ENCODE assay signal across 29 cellular contexts in genomic region chr11:70189622-70190021, GRCh38.
"Had no signal": no experiment of that assay in that cellular context is flagged by ENCODE, and none has a peak within 500 bp of the region (broad histone marks: within the 10 kb centered on the region; RNA-seq: fewer than 3 reads in every experiment).

No MANE protein-coding gene starts in this region.

- H3K27me3 ChIP-seq: brain microvascular endothelial cell, colonic mucosa, foreskin keratinocyte, gastrocnemius medialis had no signal

- ATAC-seq: activated CD4-positive, CD25-positive, alpha-beta regulatory T cell treated with anti-CD3 and anti-CD28 coated beads, Interleukin-2, amount 50 U/mL, for 24 hours; activated CD8-positive, alpha-beta T cell treated with anti-CD3 and anti-CD28 coated beads for 36 hours; activated T-cell treated with anti-CD3 and anti-CD28 coated beads, Interleukin-2, amount 50 U/mL, for 4 hours; activated T-helper 17 cell treated with anti-CD3 and anti-CD28 coated beads, Interleukin-2, amount 50 U/mL, for 72 hours; foreskin keratinocyte; gastrocnemius medialis; T-helper 17 cell had no signal

- H3K27ac ChIP-seq: brain microvascular endothelial cell, colonic mucosa, esophagus muscularis mucosa, foreskin keratinocyte, gastrocnemius medialis, WERI-Rb-1 had no signal

- FAIRE-seq: astrocyte, endometrium had no signal

- H3K9me3 ChIP-seq: colonic mucosa, esophagus muscularis mucosa, gastrocnemius medialis had no signal

- H3K36me3 ChIP-seq: brain microvascular endothelial cell, colonic mucosa, gastrocnemius medialis, WERI-Rb-1 had no signal

- DNase-seq: activated B cell treated with CpG ODN at 0.5 μM for 24 hours; activated CD4-positive, alpha-beta T cell treated with anti-CD3 and anti-CD28 coated beads for 48 hours; activated CD4-positive, alpha-beta T cell treated with anti-CD3 and anti-CD28 coated beads, Interleukin-2, amount 50 U/mL, for 1 hour; activated CD4-positive, alpha-beta T cell treated with anti-CD3 and anti-CD28 coated beads, Interleukin-2, amount 50 U/mL, for 48 hours; activated CD8-positive, alpha-beta memory T cell treated with anti-CD3 and anti-CD28 coated beads for 24 hours; activated CD8-positive, alpha-beta T cell treated with anti-CD3 and anti-CD28 coated beads for 36 hours; activated effector memory CD4-positive, alpha-beta T cell treated with Interleukin-2 at 50 U/mL for 16 hours; activated gamma-delta T cell treated with Interleukin-2 at 50 U/mL for 16 hours; activated naive CD4-positive, alpha-beta T cell treated with anti-CD3 and anti-CD28 coated beads, Interleukin-2, amount 50 U/mL, for 16 hours; activated naive CD4-positive, alpha-beta T cell treated with Interleukin-2 at 50 U/mL for 16 hours; activated T-cell treated with anti-CD3 and anti-CD28 coated beads, Interleukin-2, amount 50 U/mL, for 4 hours; amniotic stem cell; anterior cingulate cortex; brain microvascular endothelial cell; caudate nucleus; colonic mucosa; effector CD8-positive, alpha-beta T cell; foreskin keratinocyte; gastrocnemius medialis; glutamatergic neuron; T-helper 1 cell; T-helper 17 cell; T1000; WERI-Rb-1 had no signal

- H3K4me1 ChIP-seq: colonic mucosa, foreskin keratinocyte, gastrocnemius medialis had no signal

- H3K4me3 ChIP-seq: colonic mucosa, esophagus muscularis mucosa, gastrocnemius medialis had no signal
